Comparison of ENCODE assay signal across 1 cellular context in genomic region chr11:103805688-103806009, GRCh38.
TF ChIP-seq lines count a peak whose summit lies in the region.

No MANE protein-coding gene starts in this region.

TF ChIP-seq in SK-N-SH, 30 proteins besides CTCF, POLR2A, EP300 and RAD21 (continued from another document):
- no peak for TF ChIP-seq IRF3 (IDR thresholded peaks at IDR 0.05; ENCODE audit: low read depth, low read length)
- no peak for TF ChIP-seq YY1 (IDR thresholded peaks at IDR 0.05; ENCODE audit: low read depth)
- TF ChIP-seq NFIC (IDR thresholded peaks at IDR 0.05; ENCODE audit: borderline replicate concordance): no peak
- TF ChIP-seq PBX3 (IDR thresholded peaks at IDR 0.05): no peak
- TF ChIP-seq TAF1 (IDR thresholded peaks at IDR 0.05; ENCODE audit: borderline replicate concordance, low read depth, low read length): no peak
- TF ChIP-seq REST (IDR thresholded peaks at IDR 0.05; ENCODE audit: low read depth, low read length): no peak
- TF ChIP-seq TEAD4 (IDR thresholded peaks at IDR 0.05; ENCODE audit: borderline replicate concordance, insufficient read depth): no peak
TF ChIP-seq in SK-N-SH: peak in this region for 0.
